ENCODE assay signal across 8 cellular contexts in the genomic region with DNA sequence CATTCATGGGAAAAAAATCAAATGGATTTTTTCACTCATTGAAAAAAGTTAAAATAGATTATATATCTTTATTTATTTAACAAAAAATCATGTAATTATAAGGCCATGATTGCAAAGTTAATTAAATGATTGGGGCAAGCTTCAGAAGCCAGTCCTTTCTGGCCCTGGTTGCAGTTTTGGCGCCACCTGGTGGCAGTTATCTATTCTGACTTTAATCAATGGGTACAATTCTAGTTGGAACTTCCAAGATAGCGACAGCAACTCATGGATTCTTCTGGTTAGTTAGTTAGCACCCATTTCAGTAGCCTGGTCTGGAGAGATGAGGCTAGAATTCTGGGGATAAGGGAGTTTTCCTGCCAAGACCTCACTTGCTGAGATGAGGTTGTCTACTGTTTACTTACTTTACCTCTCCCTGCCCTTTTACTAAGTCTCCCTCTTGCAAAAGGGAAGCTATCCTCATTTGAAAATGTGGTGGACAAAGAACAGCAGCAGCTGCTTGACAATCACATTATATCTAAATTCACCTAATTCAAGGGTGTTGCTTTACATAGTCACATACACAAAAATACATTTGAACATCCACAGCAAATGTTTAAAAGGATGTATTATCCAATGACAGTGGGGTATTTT. TPM values are rescaled to one million over a fixed set of nuclear protein-coding genes. Genes with fewer than 3 reads are reported as not detected.
A peak's percentile ranks its signal among the peaks of the same experiment; 100 is the strongest.
DNase-seq lines count a peak whose midpoint lies in the region; ATAC-seq, FAIRE-seq and TF ChIP-seq lines count a peak whose summit lies in the region.

No MANE protein-coding gene starts in this region.

- no TSS peak for BruUV-seq in mammary epithelial cell (replicated peaks; lab: Mats Ljungman, UMichigan)

- H3K4me1 ChIP-seq in mammary epithelial cell (ENCODE audit: insufficient read depth, low read length) (no peaks in the 10 kb centered on the region), keratinocyte (ENCODE audit: control insufficient read depth, extremely low read depth, insufficient read depth, low read length) (no peaks in the 10 kb centered on the region)

- H3K27me3 ChIP-seq in mammary epithelial cell (ENCODE audit: insufficient read depth, low read length) (no peaks in the 10 kb centered on the region), keratinocyte (ENCODE audit: control insufficient read depth, extremely low read depth, insufficient read depth, low read length) (no peaks in the 10 kb centered on the region)

- H3K27ac ChIP-seq in mammary epithelial cell (ENCODE audit: insufficient read depth, low read depth, low read length) (no peak overlapping the region), keratinocyte (ENCODE audit: control insufficient read depth, insufficient read depth, low read length) (no peak overlapping the region)

- ATAC-seq in GM21447 (IDR thresholded peaks at IDR 0.05; ENCODE audit: unreplicated experiment) (peak; percentile 69), GM21737 (IDR thresholded peaks at IDR 0.05; ENCODE audit: unreplicated experiment) (no peak)

- H3K4me2 ChIP-seq in mammary epithelial cell (ENCODE audit: insufficient read depth, low read depth, low read length): no peak overlapping the region
- no peak overlapping the region for H3K4me2 ChIP-seq in keratinocyte (ENCODE audit: control insufficient read depth, extremely low read depth, insufficient read depth, low read depth, low read length)

- dilution Hi-C loops in mammary epithelial cell (cut with HindIII; ENCODE audit: low sequenced_read_pairs) (no loop called here), keratinocyte (cut with MboI; ENCODE audit: extremely low pct_ligation_motif_present, low sequenced_read_pairs) (loop anchor here (25.0 kb wide), 1 partner anchor 408 kb away; no protein-coding TSS in a partner anchor)

- no peaks in the 10 kb centered on the region for H3K9me3 ChIP-seq in mammary epithelial cell (replicated peaks; ENCODE audit: insufficient read depth, low read length)
- no peaks in the 10 kb centered on the region for H3K9me3 ChIP-seq in keratinocyte (ENCODE audit: control insufficient read depth, low read depth, low read length)

- DNase-seq in AG20443 (ENCODE audit: low spot score) (peak; percentile 64), NCI-H2081 treated with DMSO at 0.1 percent for 48 hours (lab: John Stamatoyannopoulos, UW) (peak; percentile 1), mammary epithelial cell (peak; percentile 37), keratinocyte (ENCODE audit: low read depth, low spot score) (peak; percentile 5)
- peak; percentile 49 for DNase-seq in stimulated activated CD4-positive, alpha-beta T cell treated with anti-CD3 and anti-CD28 coated beads, Interleukin-1b, Interleukin-23, amount 100 ng/mL, for 48 hours

- H3K9ac ChIP-seq in mammary epithelial cell (ENCODE audit: insufficient read depth, low read length) (no peak overlapping the region), keratinocyte (ENCODE audit: control insufficient read depth, extremely low read depth, insufficient read depth, low read length) (no peak overlapping the region)

- no peak for FAIRE-seq in keratinocyte (lab: Jason Lieb, UNC)

- H3K36me3 ChIP-seq in mammary epithelial cell (ENCODE audit: insufficient read depth, low read length) (peaks cover 12% of the 10 kb centered on the region), keratinocyte (ENCODE audit: control insufficient read depth in 2 of 2, extremely low read depth in 1 of 2, insufficient read depth in 2 of 2, low read length in 2 of 2) (peaks cover 3 to 8% of the 10 kb centered on the region in 2 experiments)

- TF ChIP-seq CTCF in WI38 (IDR thresholded peaks at IDR 0.05; ENCODE audit: low read depth, low read length) (peak; percentile 61), mammary epithelial cell (conservative IDR thresholded peaks at IDR 0.05 in 1 of 2, IDR thresholded peaks at IDR 0.05 in 1 of 2; ENCODE audit: extremely low read depth in 1 of 2, insufficient read depth in 1 of 2, low read depth in 1 of 2, low read length in 2 of 2) (peak; percentile 73 to 79), keratinocyte (optimal IDR thresholded peaks at IDR 0.05 in 1 of 3, IDR thresholded peaks at IDR 0.05 in 1 of 3, conservative IDR thresholded peaks at IDR 0.05 in 1 of 3; ENCODE audit: extremely low read depth in 1 of 3, insufficient read depth in 2 of 3, low read length in 3 of 3) (peak; percentile 58 to 71 (median 70))

- intact Hi-C loops in mammary epithelial cell (cut with micrococcal nuclease): loop anchor here (1.0 to 10.0 kb wide), 4 partner anchors 40 to 616 kb away; a partner anchor contains a TSS

- no peaks in the 10 kb centered on the region for H4K20me1 ChIP-seq in mammary epithelial cell (ENCODE audit: insufficient read depth, low read length)
- no peaks in the 10 kb centered on the region for H4K20me1 ChIP-seq in keratinocyte (ENCODE audit: control insufficient read depth, extremely low read depth, insufficient read depth, low read length)

- 28% methylated on average over 2 of the region's 2 CpGs for WGBS in mammary epithelial cell (ENCODE audit: low coverage, missing lambda C conversion rate)

- CTCF ChIA-PET in mammary epithelial cell (lab: Charles Lee; ENCODE audit: low non-redundant PET): interaction anchor here (0.6 to 1.2 kb wide), 4 partner anchors 85 to 404 kb away, joined by 3 to 7 read pairs (median 5); no protein-coding TSS in a partner anchor

- H3K9me1 ChIP-seq in keratinocyte (ENCODE audit: control insufficient read depth, extremely low read depth, insufficient read depth, low read length): no peaks in the 10 kb centered on the region

- no peak overlapping the region for H3K4me3 ChIP-seq in WI38 (ENCODE audit: low read depth, low read length)
- no peak overlapping the region for H3K4me3 ChIP-seq in mammary epithelial cell (replicated peaks in 1 of 3; ENCODE audit: insufficient read depth in 1 of 3, low read depth in 2 of 3, low read length in 3 of 3)
- no peak overlapping the region for H3K4me3 ChIP-seq in keratinocyte (ENCODE audit: control insufficient read depth in 2 of 3, extremely low read depth in 1 of 3, insufficient read depth in 2 of 3, low read depth in 1 of 3, low read length in 3 of 3)

- H2AFZ ChIP-seq in mammary epithelial cell (ENCODE audit: low read depth, low read length) (no peak overlapping the region), keratinocyte (ENCODE audit: control insufficient read depth, low read length) (no peak overlapping the region)

- in situ Hi-C loops in mammary epithelial cell (cut with MboI; ENCODE audit: low sequenced_read_pairs in 2 of 2): no loop called here

- no peaks in the 10 kb centered on the region for H3K79me2 ChIP-seq in mammary epithelial cell (ENCODE audit: insufficient read depth, low read length)
- no peaks in the 10 kb centered on the region for H3K79me2 ChIP-seq in keratinocyte (ENCODE audit: control insufficient read depth, insufficient read depth, low read length)

RNA-seq across cellular contexts. Expression of a gene that starts 42.3 kb away (rescaled TPM):
- 10 to 100 TPM; 19.0 to 33.7 TPM for total RNA-seq in mammary epithelial cell
- polyA plus RNA-seq in mammary epithelial cell (10.2 TPM), keratinocyte (8.9 to 16.3 TPM (median 11.0 TPM) in 3 replicates)
- polyA minus RNA-seq in mammary epithelial cell (16.6 TPM), keratinocyte (3.4 to 20.4 TPM (median 9.0 TPM) in 3 replicates)
- 33.4 TPM for polyA plus RNA-seq in keratinocyte (2011; ENCODE audit: low read depth)
- 5.8 and 10.3 TPM in 2 replicates for polyA plus RNA-seq in keratinocyte (2011; cell fraction: cytosol; rRNA removed)
- polyA plus RNA-seq in keratinocyte (2011; cell fraction: nucleus; rRNA removed): 17.7 and 22.0 TPM in 2 replicates
- 9.7 and 11.4 TPM in 2 replicates for polyA plus RNA-seq in keratinocyte (2012; ENCODE audit: low replicate concordance)
- 5.6 TPM for polyA minus RNA-seq in keratinocyte (2011; cell fraction: cytosol; rRNA and poly(A)+ RNA removed)
- polyA minus RNA-seq in keratinocyte (2011; cell fraction: nucleus; rRNA and poly(A)+ RNA removed): 10.0 and 22.6 TPM in 2 replicates

Comparison
In these comparisons a context has a peak if more than half of its experiments do, and no peak if none do; other contexts are left out.
1. DNase-seq: peak in every context shown above with its lines; median percentile 64 in AG20443; 49 in stimulated activated CD4-positive, alpha-beta T cell treated with anti-CD3 and anti-CD28 coated beads, Interleukin-1b, Interleukin-23, amount 100 ng/mL, for 48 hours; 37 in mammary epithelial cell; 5 in keratinocyte; 1 in NCI-H2081 treated with DMSO at 0.1 percent for 48 hours.